1 cellular context compared by ENCODE assay signal in the genomic region with DNA sequence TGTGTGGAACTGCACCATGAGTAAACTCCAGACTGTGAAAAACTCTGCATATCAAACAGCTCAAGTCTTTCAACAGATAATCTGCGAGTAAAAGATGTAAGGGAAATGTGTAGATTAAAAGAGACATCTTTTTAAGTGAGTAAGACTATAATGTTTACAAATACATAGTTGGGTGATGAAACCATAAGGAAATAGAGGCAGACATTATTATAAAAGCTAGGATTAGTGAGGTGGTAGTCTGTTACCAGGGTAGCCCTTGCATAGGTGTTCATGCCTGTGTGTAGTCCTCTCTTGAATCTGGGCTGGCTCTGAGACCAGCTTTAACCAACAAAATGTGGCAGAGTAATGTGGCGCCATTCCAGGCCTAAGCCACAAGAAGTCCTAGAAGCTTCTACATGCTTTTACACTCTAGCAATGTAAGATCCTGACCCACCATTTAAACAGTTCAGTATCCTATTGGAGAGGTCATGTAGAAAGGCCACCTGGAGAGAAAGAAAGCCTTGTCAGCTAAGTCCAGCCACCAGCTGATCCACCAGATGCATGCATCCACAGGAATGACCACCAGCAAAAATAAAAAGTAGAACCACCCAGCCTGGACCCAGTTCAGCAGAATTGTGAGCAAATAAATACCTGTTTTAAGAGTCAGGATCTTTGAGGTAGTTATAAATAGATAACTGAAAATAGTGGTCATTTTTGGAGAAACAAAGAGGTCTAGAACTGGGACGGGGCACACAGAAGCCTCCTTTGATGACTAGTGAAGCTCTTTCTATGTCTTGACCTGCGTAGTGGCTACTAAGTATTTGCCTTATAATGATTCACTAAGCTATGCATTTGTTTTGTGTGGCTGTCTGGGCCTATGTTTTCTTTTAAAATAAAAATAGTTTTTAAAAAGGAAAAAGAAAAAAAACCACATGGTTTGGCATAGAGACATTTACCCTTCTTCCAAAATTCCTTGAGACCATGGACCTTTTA.
TF ChIP-seq lines count a peak whose summit lies in the region.

No MANE protein-coding gene starts in this region.

TF ChIP-seq in GM12878, 131 proteins besides CTCF, POLR2A, EP300 and RAD21:
- TF ChIP-seq JUND (IDR thresholded peaks at IDR 0.05; ENCODE audit: low read depth, low read length) (no peak), CREB1 (IDR thresholded peaks at IDR 0.05; ENCODE audit: low read depth) (no peak), KDM1A (IDR thresholded peaks at IDR 0.05; ENCODE audit: borderline replicate concordance) (no peak), RELA (IDR thresholded peaks at IDR 0.05; ENCODE audit: borderline replicate concordance, partially characterized antibody) (no peak), GABPA (IDR thresholded peaks at IDR 0.05; ENCODE audit: low read depth) (no peak), SIN3A (IDR thresholded peaks at IDR 0.05; ENCODE audit: low read depth, low read length) (no peak), PAX5 (IDR thresholded peaks at IDR 0.05; ENCODE audit: borderline replicate concordance, low read depth, low read length) (no peak), PAX8 (IDR thresholded peaks at IDR 0.05) (no peak), BCL11A (IDR thresholded peaks at IDR 0.05; ENCODE audit: low read depth, low read length) (no peak), POLR2AphosphoS5 (IDR thresholded peaks at IDR 0.05; ENCODE audit: low read length) (no peak), ATF3 (IDR thresholded peaks at IDR 0.05; ENCODE audit: borderline replicate concordance, extremely low read depth, low read depth, low read length) (no peak), DPF2 (IDR thresholded peaks at IDR 0.05) (no peak), NFIC (IDR thresholded peaks at IDR 0.05; ENCODE audit: low read depth, low read length) (no peak), BCLAF1 (IDR thresholded peaks at IDR 0.05) (no peak), CHD4 (IDR thresholded peaks at IDR 0.05) (no peak), HDAC6 (IDR thresholded peaks at IDR 0.05; ENCODE audit: unreplicated experiment) (no peak)
- TF ChIP-seq, protein P1, sequence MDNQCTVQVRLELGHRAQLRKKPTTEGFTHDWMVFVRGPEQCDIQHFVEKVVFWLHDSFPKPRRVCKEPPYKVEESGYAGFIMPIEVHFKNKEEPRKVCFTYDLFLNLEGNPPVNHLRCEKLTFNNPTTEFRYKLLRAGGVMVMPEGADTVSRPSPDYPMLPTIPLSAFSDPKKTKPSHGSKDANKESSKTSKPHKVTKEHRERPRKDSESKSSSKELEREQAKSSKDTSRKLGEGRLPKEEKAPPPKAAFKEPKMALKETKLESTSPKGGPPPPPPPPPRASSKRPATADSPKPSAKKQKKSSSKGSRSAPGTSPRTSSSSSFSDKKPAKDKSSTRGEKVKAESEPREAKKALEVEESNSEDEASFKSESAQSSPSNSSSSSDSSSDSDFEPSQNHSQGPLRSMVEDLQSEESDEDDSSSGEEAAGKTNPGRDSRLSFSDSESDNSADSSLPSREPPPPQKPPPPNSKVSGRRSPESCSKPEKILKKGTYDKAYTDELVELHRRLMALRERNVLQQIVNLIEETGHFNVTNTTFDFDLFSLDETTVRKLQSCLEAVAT (IDR thresholded peaks at IDR 0.05), result no peak
- TF ChIP-seq, protein P2, sequence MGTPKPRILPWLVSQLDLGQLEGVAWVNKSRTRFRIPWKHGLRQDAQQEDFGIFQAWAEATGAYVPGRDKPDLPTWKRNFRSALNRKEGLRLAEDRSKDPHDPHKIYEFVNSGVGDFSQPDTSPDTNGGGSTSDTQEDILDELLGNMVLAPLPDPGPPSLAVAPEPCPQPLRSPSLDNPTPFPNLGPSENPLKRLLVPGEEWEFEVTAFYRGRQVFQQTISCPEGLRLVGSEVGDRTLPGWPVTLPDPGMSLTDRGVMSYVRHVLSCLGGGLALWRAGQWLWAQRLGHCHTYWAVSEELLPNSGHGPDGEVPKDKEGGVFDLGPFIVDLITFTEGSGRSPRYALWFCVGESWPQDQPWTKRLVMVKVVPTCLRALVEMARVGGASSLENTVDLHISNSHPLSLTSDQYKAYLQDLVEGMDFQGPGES (IDR thresholded peaks at IDR 0.05), result no peak
